In genomic region chr2:96507957-96508520, GRCh38 we compare ENCODE assay signal across 9 cellular contexts. TPM values are rescaled to one million over a fixed set of nuclear protein-coding genes. Genes with fewer than 3 reads are reported as not detected.
DNase-seq lines count a peak whose midpoint lies in the region; ATAC-seq, FAIRE-seq and TF ChIP-seq lines count a peak whose summit lies in the region.
"Had no signal": no experiment of that assay in that cellular context is flagged by ENCODE, and none has a peak within 500 bp of the region (broad histone marks: within the 10 kb centered on the region; RNA-seq: fewer than 3 reads in every experiment).

No MANE protein-coding gene starts in this region.

- TF ChIP-seq CTCF in DND-41 (IDR thresholded peaks at IDR 0.05; ENCODE audit: borderline replicate concordance, extremely low read depth, low read length, poor library complexity, severe bottlenecking) (peak; percentile 92), H9 (conservative IDR thresholded peaks at IDR 0.05) (peak; percentile 99), WERI-Rb-1 (IDR thresholded peaks at IDR 0.05; ENCODE audit: low read depth, low read length) (peak; percentile 85), MCF 10A (IDR thresholded peaks at IDR 0.05; ENCODE audit: unreplicated experiment) (peak; percentile 98), kidney (IDR thresholded peaks at IDR 0.05; ENCODE audit: borderline replicate concordance, extremely low read depth, insufficient read depth) (peak; percentile 96)

- H3K27me3 Mint-ChIP-seq in H9 (ENCODE audit: low read depth) = peaks cover 42% of the 10 kb centered on the region
- peaks cover 18% of the 10 kb centered on the region for H3K27me3 Mint-ChIP-seq in MCF 10A (ENCODE audit: insufficient read depth, unreplicated experiment)

- H2AFZ ChIP-seq in DND-41 (ENCODE audit: low read depth, low read length) (peak overlapping the region; percentile 80), H9 (ENCODE audit: low read length) (no peak overlapping the region)

- no peak overlapping the region for H3K4ac ChIP-seq in H9 (ENCODE audit: low read depth, low read length)

- H3K56ac ChIP-seq in H9 (ENCODE audit: insufficient read length, low read depth, low read length) = no peak overlapping the region

- H3K18ac ChIP-seq in H9 (ENCODE audit: insufficient read length, low read depth, low read length) = no peak overlapping the region

- H3K4me1 ChIP-seq in DND-41 (ENCODE audit: insufficient read depth, low read length) (peaks cover 8% of the 10 kb centered on the region), H9 (ENCODE audit: insufficient read depth, low read length) (no peaks in the 10 kb centered on the region), kidney (ENCODE audit: control insufficient read depth in 1 of 2, insufficient read depth in 1 of 2, low read depth in 1 of 2, low read length in 2 of 2) (peaks cover 25 to 41% of the 10 kb centered on the region in 2 donors)

- DNase-seq in DND-41 (peak; percentile 82), H9 (peak; percentile 87), NCI-H1694 (lab: John Stamatoyannopoulos, UW) (peak; percentile 22), WERI-Rb-1 (peak; percentile 79), MCF 10A (ENCODE audit: unreplicated experiment) (peak; percentile 46), kidney (peak; percentile 89)
- DNase-seq in stimulated activated CD4-positive, alpha-beta T cell treated with anti-CD3 and anti-CD28 coated beads, Interleukin-2, amount 100 ng/mL, for 24 hours = peak; percentile 93 to 94

- no peak overlapping the region for H2AK5ac ChIP-seq in H9 (ENCODE audit: insufficient read length, low read length)

- H2BK12ac ChIP-seq in H9 (ENCODE audit: insufficient read length, low read depth, low read length) = no peak overlapping the region

- no peaks in the 10 kb centered on the region for H3K79me1 ChIP-seq in H9 (ENCODE audit: insufficient read depth, low read depth, low read length, poor library complexity, severe bottlenecking)

- intact Hi-C loops in MCF 10A (cut with micrococcal nuclease) = loop anchor here (2.0 to 5.0 kb wide), 3 partner anchors 47 to 371 kb away; partner anchors contain the start of genes ASTL, CIAO1 and TMEM127
- intact Hi-C loops in kidney (cut with DNase I) = loop anchor here (10.0 kb wide), 1 partner anchor 103 kb away; no protein-coding TSS in a partner anchor

- H4K20me1 ChIP-seq in DND-41 (ENCODE audit: insufficient read depth, low read length) (no peaks in the 10 kb centered on the region; the same call in none of the 2 replicates), H9 (ENCODE audit: control insufficient read depth, insufficient read depth, insufficient read length) (no peaks in the 10 kb centered on the region)

- peak overlapping the region; percentile 40 to 42; a peak in 2 of 5 replicates for H3K4me3 Mint-ChIP-seq in H9
- no peak overlapping the region for H3K4me3 Mint-ChIP-seq in MCF 10A (ENCODE audit: unreplicated experiment)

- H2BK120ac ChIP-seq in H9 (ENCODE audit: low read depth, low read length, poor library complexity, severe bottlenecking) = no peak overlapping the region

- BruUV-seq in MCF 10A (replicated peaks; lab: Mats Ljungman, UMichigan) = no TSS peak

- no peak overlapping the region for H3K27ac ChIP-seq in DND-41 (ENCODE audit: low read length)
- H3K27ac ChIP-seq in H9 (ENCODE audit: insufficient read length, low read depth, low read length) = no peak overlapping the region
- no peak overlapping the region for H3K27ac ChIP-seq in WERI-Rb-1
- H3K27ac ChIP-seq in kidney (ENCODE audit: low read depth in 2 of 2, low read length in 2 of 2) = peak overlapping the region in 1 of 2 donors; percentile 33

- H3K23me2 ChIP-seq in H9 (ENCODE audit: insufficient read length, low read depth, low read length, poor library complexity, severe bottlenecking) = no peaks in the 10 kb centered on the region

- no peak overlapping the region for H2BK5ac ChIP-seq in H9 (ENCODE audit: insufficient read length, low read length)

- H3K9ac ChIP-seq in DND-41 (ENCODE audit: low read depth, low read length) (no peak overlapping the region), H9 (ENCODE audit: extremely low read depth, insufficient read length, low read length) (no peak overlapping the region), kidney (ENCODE audit: low read length in 2 of 2) (peak overlapping the region in 1 of 2 donors; percentile 75)

- no CpG with 5 or more reads among the region's 38 CpGs for WGBS in H9 (ENCODE audit: extremely low coverage, insufficient read length, low lambda C conversion rate)

- H4K91ac ChIP-seq in H9 (ENCODE audit: insufficient read length, low read depth, low read length) = no peak overlapping the region

- no peak overlapping the region for H3K27ac Mint-ChIP-seq in H9
- no peak overlapping the region for H3K27ac Mint-ChIP-seq in MCF 10A (ENCODE audit: low read depth, unreplicated experiment)

- H3K14ac ChIP-seq in H9 (ENCODE audit: insufficient read depth, low read length) = no peak overlapping the region

- FAIRE-seq in kidney (lab: Jason Lieb, UNC) = no peak
- FAIRE-seq: endometrium had no signal

- no peak overlapping the region for H2BK20ac ChIP-seq in H9 (ENCODE audit: low read depth, low read length, poor library complexity, severe bottlenecking)

- H3K36me3 ChIP-seq in DND-41 (ENCODE audit: insufficient read depth, low read length) (no peaks in the 10 kb centered on the region), WERI-Rb-1 (no peaks in the 10 kb centered on the region), kidney (ENCODE audit: control insufficient read depth in 1 of 2, insufficient read depth in 2 of 2, low read length in 2 of 2) (no peaks in the 10 kb centered on the region)

- peaks cover 3% of the 10 kb centered on the region for H3K27me3 ChIP-seq in DND-41 (ENCODE audit: insufficient read depth, low read length, poor library complexity)
- H3K27me3 ChIP-seq in H9 (ENCODE audit: insufficient read depth, low read length) = no peaks in the 10 kb centered on the region; the same call in 1 of the 2 replicates
- H3K27me3 ChIP-seq in WERI-Rb-1 (ENCODE audit: insufficient read depth, low read depth, severe bottlenecking) = no peaks in the 10 kb centered on the region

- H3K9me3 Mint-ChIP-seq in H9 (no peaks in the 10 kb centered on the region; a peak in 1 of 5 replicates), MCF 10A (ENCODE audit: unreplicated experiment) (no peaks in the 10 kb centered on the region)

- H4K8ac ChIP-seq in H9 (replicated peaks; ENCODE audit: insufficient read length, low read depth, low read length) = no peak overlapping the region

- H3K36me3 Mint-ChIP-seq in H9 (ENCODE audit: insufficient read depth in 1 of 3, low read depth in 3 of 3) = no peaks in the 10 kb centered on the region; a peak in 1 of 7 replicates
- no peaks in the 10 kb centered on the region for H3K36me3 Mint-ChIP-seq in MCF 10A (ENCODE audit: insufficient read depth, unreplicated experiment)

- peak overlapping the region; percentile 62 for H3K4me2 ChIP-seq in DND-41 (ENCODE audit: insufficient read depth, low read length)
- peak overlapping the region; percentile 28 for H3K4me2 ChIP-seq in H9 (ENCODE audit: insufficient read depth, insufficient read length, low read length)

- no peak overlapping the region for H3T11ph ChIP-seq in H9 (ENCODE audit: low read length)

- H3K4me1 Mint-ChIP-seq in H9 = peaks cover 19 to 23% of the 10 kb centered on the region in 2 experiments
- H3K4me1 Mint-ChIP-seq in MCF 10A (ENCODE audit: insufficient read depth, unreplicated experiment) = peaks cover 16% of the 10 kb centered on the region

- POLR2A ChIA-PET in MCF 10A (lab: Yijun Ruan, JAX) = no interaction called here

- no peak for TF ChIP-seq POLR2A in GM18505 (IDR thresholded peaks at IDR 0.05; ENCODE audit: borderline replicate concordance, extremely low read depth, insufficient read depth, insufficient read length)

- peak; percentile 94 for ATAC-seq in DND-41 (ENCODE audit: insufficient read depth, low read depth)
- no peak for ATAC-seq in GM18505 (IDR thresholded peaks at IDR 0.05; ENCODE audit: unreplicated experiment)

- H3K9me3 ChIP-seq in DND-41 (ENCODE audit: insufficient read depth, low read length, severe bottlenecking) (no peaks in the 10 kb centered on the region), H9 (ENCODE audit: control insufficient read depth, low read depth, low read length) (no peaks in the 10 kb centered on the region), WERI-Rb-1 (ENCODE audit: severe bottlenecking) (no peaks in the 10 kb centered on the region), kidney (ENCODE audit: control insufficient read depth in 1 of 2, low read length in 2 of 2) (no peaks in the 10 kb centered on the region)

- H2BK15ac ChIP-seq in H9 (ENCODE audit: low read depth, low read length) = no peak overlapping the region

- H3K23ac ChIP-seq in H9 (ENCODE audit: insufficient read length, low read depth, low read length) = no peak overlapping the region

- no peaks in the 10 kb centered on the region for H3K79me2 ChIP-seq in DND-41 (ENCODE audit: insufficient read depth, low read length)
- H3K79me2 ChIP-seq in H9 (ENCODE audit: insufficient read depth, low read length) = no peaks in the 10 kb centered on the region

- CTCF ChIA-PET in MCF 10A (lab: Yijun Ruan, JAX) = interaction anchor here (0.5 to 13.3 kb wide), 24 partner anchors 9 to 516 kb away, joined by 3 to 360 read pairs (median 4); no protein-coding TSS in a partner anchor

- H3K4me3 ChIP-seq in DND-41 (ENCODE audit: low read depth in 1 of 2, low read length in 2 of 2) (peak overlapping the region in 1 of 2 experiments; percentile 35; a peak in 1 of 4 replicates), WERI-Rb-1 (ENCODE audit: low read depth, low read length) (peak overlapping the region; percentile 44), kidney (ENCODE audit: low read length in 2 of 2) (peak overlapping the region; percentile 61)

- H4K5ac ChIP-seq in H9 (ENCODE audit: insufficient read length, low read depth, low read length) = no peak overlapping the region

RNA-seq across cellular contexts. Expression of gene NEURL3, which starts 2.9 kb away (rescaled TPM):
- total RNA-seq in H9 (2021) = not detected in 2 replicates
- total RNA-seq in MCF 10A (2022) = not detected in 2 replicates
- 3.2 TPM for total RNA-seq in kidney
- polyA plus RNA-seq in kidney (ENCODE audit: insufficient read depth, low read depth, low replicate concordance) = 11.1 TPM

RNA-seq across cellular contexts. Expression of gene ARID5A, which starts 28.5 kb away (rescaled TPM):
- total RNA-seq in H9 (2021) (3.8 and 4.5 TPM in 2 replicates), MCF 10A (2022) (3.0 and 3.4 TPM in 2 replicates), kidney (26.3 TPM)
- polyA plus RNA-seq in kidney (ENCODE audit: insufficient read depth, low read depth, low replicate concordance) = 8.6 TPM

Comparison
In these comparisons a context has a peak if more than half of its experiments do, and no peak if none do; other contexts are left out.
1. DNase-seq: peak in every context shown above with its lines; median percentile 94 in stimulated activated CD4-positive, alpha-beta T cell treated with anti-CD3 and anti-CD28 coated beads, Interleukin-2, amount 100 ng/mL, for 24 hours; 89 in kidney; 87 in H9; 82 in DND-41; 79 in WERI-Rb-1; 46 in MCF 10A; 22 in NCI-H1694.